Comparison of ENCODE assay signal across 29 cellular contexts in the genomic region with DNA sequence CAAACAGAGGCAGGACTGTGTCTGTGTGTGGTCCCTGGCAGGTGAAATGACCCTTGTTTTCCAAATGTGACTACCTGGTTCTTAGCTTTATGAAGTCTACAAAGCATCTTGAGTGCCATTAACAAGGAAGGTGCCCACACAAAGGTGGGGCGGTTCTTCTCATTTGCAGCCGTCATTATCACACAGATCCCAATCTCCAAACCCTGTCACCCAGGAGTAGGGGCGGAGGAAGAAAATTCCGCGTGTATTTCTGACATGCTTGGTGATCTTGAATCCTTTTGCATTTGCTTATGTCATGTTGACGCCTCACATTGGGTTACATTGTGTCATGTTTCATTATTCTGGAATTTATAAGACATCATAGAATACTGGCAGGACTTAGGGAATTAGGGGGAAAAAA.
"Had no signal": no experiment of that assay in that cellular context is flagged by ENCODE, and none has a peak within 500 bp of the region (broad histone marks: within the 10 kb centered on the region; RNA-seq: fewer than 3 reads in every experiment).

No MANE protein-coding gene starts in this region.

- DNase-seq: colonic mucosa; effector CD8-positive, alpha-beta T cell; endodermal cell; foreskin keratinocyte; heart right ventricle; hippocampal formation; left cardiac atrium; left lung; mesenchymal stem cell; mucosa of descending colon; naive B cell; stimulated activated CD4-positive, alpha-beta T cell treated with anti-CD3 and anti-CD28 coated beads, Interleukin-12 subunit alpha, Interleukin-12 subunit beta, amount 100 ng/mL, for 4 hours; stimulated activated CD4-positive, alpha-beta T cell treated with anti-CD3 and anti-CD28 coated beads, Interleukin-1b, Interleukin-23, amount 100 ng/mL, for 48 hours; stimulated activated CD4-positive, alpha-beta T cell treated with anti-CD3 and anti-CD28 coated beads, Interleukin-4, amount 100 ng/mL, for 1 hour; stimulated activated CD8-positive, alpha-beta memory T cell treated with anti-CD3 and anti-CD28 coated beads, Interleukin-4, amount 100 ng/mL, for 48 hours; stimulated activated naive CD4-positive, alpha-beta T cell treated with Interleukin-2 at 50 U/mL for 16 hours; stomach; thyroid gland; trophoblast cell had no signal

- H3K79me2 ChIP-seq: parathyroid adenoma had no signal

- FAIRE-seq: islet of Langerhans had no signal

- H3K4me3 ChIP-seq: colonic mucosa, gastroesophageal sphincter, heart right ventricle, left lung, mucosa of descending colon, neural progenitor cell, right atrium auricular region, smooth muscle cell, stomach, thyroid gland had no signal

- H3K36me3 ChIP-seq: colonic mucosa, gastroesophageal sphincter, heart right ventricle, left lung, neural progenitor cell, right atrium auricular region, stomach, thyroid gland had no signal

- H3K9ac ChIP-seq: neural progenitor cell, parathyroid adenoma had no signal

- ATAC-seq: esophagus mucosa; foreskin keratinocyte; gastroesophageal sphincter; heart right ventricle; left cardiac atrium; left lung; mucosa of descending colon; natural killer cell treated with Interleukin-12 subunit alpha and Interleukin-12 subunit beta and Interleukin-15 and Interleukin-18, amount 100 ng/mL, for 72 hours; sciatic nerve had no signal

- H3K27me3 ChIP-seq: colonic mucosa, foreskin keratinocyte, neural progenitor cell, right atrium auricular region, thyroid gland had no signal

- H3K9me3 ChIP-seq: colonic mucosa, gastroesophageal sphincter, heart right ventricle, left lung, mucosa of descending colon, right atrium auricular region, thyroid gland had no signal

- H3K4me2 ChIP-seq: neural progenitor cell had no signal

- H2AFZ ChIP-seq: neural progenitor cell, parathyroid adenoma had no signal

- H3K27ac ChIP-seq: colonic mucosa, epithelial cell of prostate, foreskin keratinocyte, gastroesophageal sphincter, heart right ventricle, left lung, neural progenitor cell, parathyroid adenoma, right atrium auricular region, stomach, thyroid gland had no signal

- H3K4me1 ChIP-seq: colonic mucosa, foreskin keratinocyte, gastroesophageal sphincter, left lung, parathyroid adenoma, right atrium auricular region, stomach had no signal
